32 cellular contexts compared by ENCODE assay signal in genomic region chr7:107955394-107955793, GRCh38. TPM values are rescaled to one million over a fixed set of nuclear protein-coding genes. Genes with fewer than 3 reads are reported as not detected.
"Had no signal": no experiment of that assay in that cellular context is flagged by ENCODE, and none has a peak within 500 bp of the region (broad histone marks: within the 10 kb centered on the region; RNA-seq: fewer than 3 reads in every experiment).

No MANE protein-coding gene starts in this region.

- ATAC-seq: activated T-cell treated with anti-CD3 and anti-CD28 coated beads, Interleukin-2, amount 50 U/mL, for 72 hours; activated T-helper 17 cell treated with anti-CD3 and anti-CD28 coated beads, Interleukin-2, amount 50 U/mL, for 72 hours; PC-3 had no signal

- H3K4me1 Mint-ChIP-seq: activated B cell treated with CpG ODN at 0.5 μM for 24 hours; activated CD4-positive, alpha-beta memory T cell treated with anti-CD3 and anti-CD28 coated beads, Interleukin-2, amount 10 ng/mL, durations not matched to agents 7 days and 5 days; activated naive CD8-positive, alpha-beta T cell treated with anti-CD3 and anti-CD28 coated beads for 36 hours; activated T-helper 17 cell treated with anti-CD3 and anti-CD28 coated beads, Interleukin-2, amount 50 U/mL, for 72 hours had no signal

- H3K4me3 Mint-ChIP-seq: activated B cell treated with CpG ODN at 0.5 μM for 24 hours; activated CD4-positive, alpha-beta memory T cell treated with anti-CD3 and anti-CD28 coated beads, Interleukin-2, amount 10 ng/mL, durations not matched to agents 7 days and 5 days; activated naive CD8-positive, alpha-beta T cell treated with anti-CD3 and anti-CD28 coated beads for 36 hours; activated T-cell treated with anti-CD3 and anti-CD28 coated beads, Interleukin-2, amount 50 U/mL, for 72 hours; activated T-helper 17 cell treated with anti-CD3 and anti-CD28 coated beads, Interleukin-2, amount 50 U/mL, for 72 hours had no signal

- H3K4me2 ChIP-seq: KMS-11 had no signal

- FAIRE-seq: RCC 7860 had no signal

- H3K9me3 ChIP-seq: SJSA1 had no signal

- H3K36me3 Mint-ChIP-seq: activated naive CD8-positive, alpha-beta T cell treated with anti-CD3 and anti-CD28 coated beads for 36 hours had no signal

- H3K9ac ChIP-seq: KMS-11 had no signal

- H3K4me3 ChIP-seq: SJSA1 had no signal

- H3K27ac Mint-ChIP-seq: activated B cell treated with CpG ODN at 0.5 μM for 24 hours; activated CD4-positive, alpha-beta memory T cell treated with anti-CD3 and anti-CD28 coated beads, Interleukin-2, amount 10 ng/mL, durations not matched to agents 7 days and 5 days; activated naive CD8-positive, alpha-beta T cell treated with anti-CD3 and anti-CD28 coated beads for 36 hours; activated T-cell treated with anti-CD3 and anti-CD28 coated beads, Interleukin-2, amount 50 U/mL, for 72 hours; activated T-helper 17 cell treated with anti-CD3 and anti-CD28 coated beads, Interleukin-2, amount 50 U/mL, for 72 hours had no signal

- H3K9me3 Mint-ChIP-seq: activated B cell treated with CpG ODN at 0.5 μM for 24 hours; activated CD4-positive, alpha-beta memory T cell treated with anti-CD3 and anti-CD28 coated beads, Interleukin-2, amount 10 ng/mL, durations not matched to agents 7 days and 5 days; activated naive CD8-positive, alpha-beta T cell treated with anti-CD3 and anti-CD28 coated beads for 36 hours; activated T-cell treated with anti-CD3 and anti-CD28 coated beads, Interleukin-2, amount 50 U/mL, for 72 hours; activated T-helper 17 cell treated with anti-CD3 and anti-CD28 coated beads, Interleukin-2, amount 50 U/mL, for 72 hours had no signal

- H3K27me3 ChIP-seq: brain microvascular endothelial cell, SJSA1 had no signal

- H3K27ac ChIP-seq: brain microvascular endothelial cell, KMS-11, SJSA1 had no signal

- DNase-seq: activated B cell treated with CpG ODN at 0.5 μM for 24 hours; activated CD4-positive, alpha-beta memory T cell treated with anti-CD3 and anti-CD28 coated beads, Interleukin-2, amount 10 ng/mL, durations not matched to agents 7 days and 5 days; activated CD4-positive, alpha-beta T cell treated with anti-CD3 and anti-CD28 coated beads for 1 hour; activated CD4-positive, alpha-beta T cell treated with anti-CD3 and anti-CD28 coated beads for 48 hours; activated effector memory CD4-positive, alpha-beta T cell treated with anti-CD3 and anti-CD28 coated beads, Interleukin-2, amount 50 U/mL, for 16 hours; activated naive CD4-positive, alpha-beta T cell; activated naive CD4-positive, alpha-beta T cell treated with anti-CD3 and anti-CD28 coated beads, Interleukin-2, amount 50 U/mL, for 16 hours; activated naive CD8-positive, alpha-beta T cell treated with anti-CD3 and anti-CD28 coated beads for 36 hours; activated T-cell treated with anti-CD3 and anti-CD28 coated beads, Interleukin-2, amount 50 U/mL, for 1 hour; activated T-cell treated with anti-CD3 and anti-CD28 coated beads, Interleukin-2, amount 50 U/mL, for 72 hours; amniotic stem cell; aorta; brain microvascular endothelial cell; MM.1S; MV-4-11; NCI-H1092; NCI-H1436 treated with DMSO at 0.1 percent for 48 hours; NCI-H1694 treated with DMSO at 0.1 percent for 48 hours; NCI-H2029; NCI-H345; NCI-H524 treated with DMSO at 0.1 percent for 48 hours; NK-92 treated with Interleukin-12 subunit alpha and Interleukin-12 subunit beta, amount 100 ng/mL, for 24 hours; PC-3; SHP77 treated with DMSO at 0.1 percent for 48 hours; SW 1271; T-helper 1 cell; T-helper 2 cell; T-helper 9 cell had no signal

RNA-seq across cellular contexts. Expression of gene LAMB1, which starts 47.6 kb away (rescaled TPM):
- total RNA-seq: activated B cell treated with CpG ODN at 0.5 μM for 24 hours; activated CD4-positive, alpha-beta memory T cell treated with anti-CD3 and anti-CD28 coated beads, Interleukin-2, amount 10 ng/mL, durations not matched to agents 7 days and 5 days; activated T-helper 17 cell treated with anti-CD3 and anti-CD28 coated beads, Interleukin-2, amount 50 U/mL, for 72 hours had no signal
